Comparison of ENCODE assay signal across 8 cellular contexts in the genomic region with DNA sequence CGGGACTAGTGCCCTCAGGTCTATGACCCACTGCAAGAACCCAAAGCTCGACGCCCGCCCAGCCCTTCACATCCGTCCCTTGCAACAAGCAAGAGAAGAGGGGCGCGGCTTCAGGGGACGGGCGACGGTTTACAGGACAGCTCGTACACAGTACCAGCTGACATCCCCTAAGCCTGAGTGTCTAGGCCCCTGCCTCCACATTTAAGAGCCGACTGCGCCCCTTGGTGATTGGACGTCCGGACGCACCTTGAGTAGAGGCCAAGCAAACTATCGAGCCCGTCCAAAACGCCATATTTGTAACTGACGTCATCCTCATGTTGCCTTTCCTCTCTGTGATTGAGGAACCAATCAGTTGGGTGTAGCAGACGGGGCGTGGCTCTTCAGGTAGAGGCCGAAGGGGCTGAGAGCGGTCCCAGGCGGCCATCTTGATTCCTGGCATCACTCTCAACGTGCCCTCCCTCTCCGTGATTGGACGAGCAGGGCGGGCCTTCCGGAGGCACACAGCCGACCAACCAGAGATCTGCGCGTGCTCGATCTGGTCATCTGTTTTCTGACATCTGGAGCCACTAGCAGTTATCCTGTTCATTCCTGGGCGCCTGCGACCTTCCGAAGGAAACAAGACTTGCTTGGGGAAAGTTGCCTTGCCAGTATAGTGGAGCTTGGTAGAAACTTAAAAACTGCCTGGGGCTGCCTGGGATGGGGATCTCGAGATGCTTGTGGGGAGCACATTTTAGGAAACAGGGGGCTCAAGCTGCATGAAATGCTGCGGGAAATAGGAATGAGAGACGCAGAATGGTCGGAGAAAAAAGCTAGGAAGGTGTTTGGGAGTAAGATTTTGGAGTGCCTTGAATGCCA. TPM values are rescaled to one million over a fixed set of nuclear protein-coding genes. Genes with fewer than 3 reads are reported as not detected.
A peak's percentile ranks its signal among the peaks of the same experiment; 100 is the strongest.
DNase-seq lines count a peak whose midpoint lies in the region; ATAC-seq, FAIRE-seq and TF ChIP-seq lines count a peak whose summit lies in the region.

No MANE protein-coding gene starts in this region.

- TF ChIP-seq CTCF in BJ (IDR thresholded peaks at IDR 0.05; ENCODE audit: insufficient read depth, low read depth, low read length) = no peak

- peak; percentile 77 for FAIRE-seq in colon (lab: Jason Lieb, UNC)

- H3K27me3 ChIP-seq in BJ (ENCODE audit: control insufficient read depth, insufficient read depth, low read length) = no peaks in the 10 kb centered on the region

- H3K36me3 ChIP-seq in BJ (ENCODE audit: control insufficient read depth, insufficient read depth, low read length) = no peaks in the 10 kb centered on the region; the same call in 1 of the 2 replicates

- peak overlapping the region; percentile 56 for H3K4me3 ChIP-seq in BJ (ENCODE audit: low read depth, low read length)

- POLR2A ChIA-PET in BJ (lab: Charles Lee) = no interaction called here

- DNase-seq in BJ (ENCODE audit: low read depth) (peak; percentile 95), GM19240 (ENCODE audit: insufficient read length, low spot score) (peak; percentile 95), NCI-H524 (lab: John Stamatoyannopoulos, UW) (peak; percentile 95 to 98), kidney glomerular epithelial cell (lab: John Stamatoyannopoulos, UW) (peak; percentile 96)
- peak; percentile 92 to 95 for DNase-seq in activated CD4-positive, alpha-beta T cell treated with anti-CD3 and anti-CD28 coated beads for 4 hours
- DNase-seq in stimulated activated CD4-positive, alpha-beta T cell treated with anti-CD3 and anti-CD28 coated beads, Interleukin-15, amount 100 ng/mL, for 48 hours (ENCODE audit: low read depth in 2 of 2) = peak; percentile 96

- ATAC-seq in HG03457 (IDR thresholded peaks at IDR 0.05; ENCODE audit: unreplicated experiment) = peak; percentile 93

- CTCF ChIA-PET in BJ (lab: Yijun Ruan, JAX) = no interaction called here

RNA-seq across cellular contexts. Expression of a gene that starts 4.0 kb away (rescaled TPM):
- polyA plus RNA-seq in BJ (2011; rRNA removed) = 437 and 635 TPM in 2 replicates
- polyA minus RNA-seq in BJ (2011; rRNA and poly(A)+ RNA removed) = 334 and 373 TPM in 2 replicates

RNA-seq across cellular contexts. Expression of a gene that starts 23.8 kb away (rescaled TPM):
- 3.0 and 4.3 TPM in 2 replicates for polyA plus RNA-seq in BJ (2011; rRNA removed)
- polyA minus RNA-seq in BJ (2011; rRNA and poly(A)+ RNA removed) = 7.7 and 8.2 TPM in 2 replicates

RNA-seq across cellular contexts. Expression of a gene that starts 52.7 kb away (rescaled TPM):
- polyA plus RNA-seq in BJ (2011; rRNA removed) = 0.27 and 0.37 TPM in 2 replicates
- polyA minus RNA-seq in BJ (2011; rRNA and poly(A)+ RNA removed) = 0.36 and 0.38 TPM in 2 replicates

Comparison
In these comparisons a context has a peak if more than half of its experiments do, and no peak if none do; other contexts are left out.
1. Peak in every context shown above with its lines: DNase-seq, ATAC-seq and H3K4me3 ChIP-seq.